7 cellular contexts compared by ENCODE assay signal in genomic region chr6:27471365-27472115, GRCh38. TPM values are rescaled to one million over a fixed set of nuclear protein-coding genes. Genes with fewer than 3 reads are reported as not detected.
DNase-seq lines count a peak whose midpoint lies in the region; TF ChIP-seq lines count a peak whose summit lies in the region.

No MANE protein-coding gene starts in this region.

- no peaks in the 10 kb centered on the region for H3K9me2 ChIP-seq in GM23248 (ENCODE audit: insufficient read depth)

- peaks cover 14% of the 10 kb centered on the region; the same call in 1 of the 2 replicates for H3K79me2 ChIP-seq in GM23248 (ENCODE audit: insufficient read depth)

- peak overlapping the region; percentile 75 for H3K27ac ChIP-seq in GM23248
- peak overlapping the region in 2 of 4 donors; percentile 87 to 94 for H3K27ac ChIP-seq in Peyer's patch
- peak overlapping the region; percentile 88 to 94 (median 90) for H3K27ac ChIP-seq in esophagus muscularis mucosa (replicated peaks in 1 of 4)

- peaks cover 8% of the 10 kb centered on the region; the same call in 1 of the 2 replicates for H3F3A ChIP-seq in GM23248 (ENCODE audit: insufficient read depth)

- TF ChIP-seq EP300 in esophagus muscularis mucosa (IDR thresholded peaks at IDR 0.05) = no peak

- no peaks in the 10 kb centered on the region for H4K20me1 ChIP-seq in GM23248 (ENCODE audit: insufficient read depth)

- H3K27me3 ChIP-seq in GM23248 (replicated peaks; ENCODE audit: insufficient read depth) (no peaks in the 10 kb centered on the region), Peyer's patch (no peaks in the 10 kb centered on the region), esophagus muscularis mucosa (no peaks in the 10 kb centered on the region)

- DNase-seq in GM23248 (peak; percentile 27), Peyer's patch (no peak), esophagus muscularis mucosa (ENCODE audit: extremely low spot score) (no peak), skeletal muscle cell (ENCODE audit: low read depth) (no peak), superior temporal gyrus (ENCODE audit: extremely low spot score) (no peak), COLO668 (lab: John Stamatoyannopoulos, UW; ENCODE audit: unreplicated experiment) (no peak), HPDE6-E6E7 (ENCODE audit: extremely low spot score) (no peak)

- peak overlapping the region; percentile 96 for H3K4me2 ChIP-seq in GM23248 (ENCODE audit: unreplicated experiment)

- intact Hi-C loops in esophagus muscularis mucosa (cut with DNase I) = loop anchor here (5.0 kb wide), 1 partner anchor 294 kb away; no protein-coding TSS in a partner anchor

- H3K4me3 ChIP-seq in GM23248 (peak overlapping the region; percentile 98), Peyer's patch (peak overlapping the region; percentile 63 to 78 (median 73)), esophagus muscularis mucosa (peak overlapping the region; percentile 72 to 96 (median 84)), skeletal muscle cell (ENCODE audit: low read depth, low read length) (peak overlapping the region; percentile 96)

- H3K4me1 ChIP-seq in GM23248 (ENCODE audit: insufficient read depth) (peaks cover 14% of the 10 kb centered on the region; the same call in 1 of the 2 replicates), Peyer's patch (peaks cover 0 to 15% (median 3%) of the 10 kb centered on the region in 4 donors), esophagus muscularis mucosa (peaks cover 9 to 36% (median 25%) of the 10 kb centered on the region in 4 donors)

- H3K9me3 ChIP-seq in GM23248 (ENCODE audit: low read depth) (no peaks in the 10 kb centered on the region), Peyer's patch (no peaks in the 10 kb centered on the region), esophagus muscularis mucosa (no peaks in the 10 kb centered on the region)

- H2AFZ ChIP-seq in GM23248 = peak overlapping the region; percentile 94

- 0 out of 2 replicates have a peak, but pooled peaks cover 12% of the 10 kb centered on the region for H3K36me3 ChIP-seq in GM23248 (ENCODE audit: low read depth)
- H3K36me3 ChIP-seq in Peyer's patch = peaks cover 0 to 23% (median 0%) of the 10 kb centered on the region in 3 donors
- peaks cover 6 to 26% (median 14%) of the 10 kb centered on the region in 4 donors for H3K36me3 ChIP-seq in esophagus muscularis mucosa

- TF ChIP-seq POLR2A in Peyer's patch (IDR thresholded peaks at IDR 0.05) (no peak), esophagus muscularis mucosa (IDR thresholded peaks at IDR 0.05; ENCODE audit: low read depth) (no peak)

- peak overlapping the region; percentile 83 for H3K9ac ChIP-seq in GM23248

- 9 to 14% methylated on average over 6 of the region's 6 CpGs for WGBS in GM23248 (ENCODE audit: low coverage in 1 of 2, low lambda C conversion rate in 2 of 2, missing lambda C conversion rate in 2 of 2), 2 experiments
- WGBS in esophagus muscularis mucosa = 50% methylated on average over 6 of the region's 6 CpGs

- TF ChIP-seq CTCF in Peyer's patch (IDR thresholded peaks at IDR 0.05) = no peak
- TF ChIP-seq CTCF in esophagus muscularis mucosa (IDR thresholded peaks at IDR 0.05) = no peak

- in situ Hi-C loops in GM23248 (cut with MboI) = no loop called here

RNA-seq across cellular contexts. Expression of gene ZNF184, which starts 1.4 kb away (rescaled TPM):
- total RNA-seq in GM23248 (2014; rRNA removed; shearing (Covaris generic)) = 3.2 and 3.8 TPM in 2 replicates
- polyA plus RNA-seq in GM23248 (2016; fragmentation: Nextera tagmentation; extraction: Ambion mirVana) = 3.8 TPM in 2 replicates
- 1 to 10 TPM; 4.9 to 6.8 (median 5.8) TPM for total RNA-seq in Peyer's patch
- total RNA-seq in esophagus muscularis mucosa = 1 to 10 TPM; 3.0 to 6.7 (median 5.9) TPM
